Comparison of ENCODE assay signal across 1 cellular context in the genomic region with DNA sequence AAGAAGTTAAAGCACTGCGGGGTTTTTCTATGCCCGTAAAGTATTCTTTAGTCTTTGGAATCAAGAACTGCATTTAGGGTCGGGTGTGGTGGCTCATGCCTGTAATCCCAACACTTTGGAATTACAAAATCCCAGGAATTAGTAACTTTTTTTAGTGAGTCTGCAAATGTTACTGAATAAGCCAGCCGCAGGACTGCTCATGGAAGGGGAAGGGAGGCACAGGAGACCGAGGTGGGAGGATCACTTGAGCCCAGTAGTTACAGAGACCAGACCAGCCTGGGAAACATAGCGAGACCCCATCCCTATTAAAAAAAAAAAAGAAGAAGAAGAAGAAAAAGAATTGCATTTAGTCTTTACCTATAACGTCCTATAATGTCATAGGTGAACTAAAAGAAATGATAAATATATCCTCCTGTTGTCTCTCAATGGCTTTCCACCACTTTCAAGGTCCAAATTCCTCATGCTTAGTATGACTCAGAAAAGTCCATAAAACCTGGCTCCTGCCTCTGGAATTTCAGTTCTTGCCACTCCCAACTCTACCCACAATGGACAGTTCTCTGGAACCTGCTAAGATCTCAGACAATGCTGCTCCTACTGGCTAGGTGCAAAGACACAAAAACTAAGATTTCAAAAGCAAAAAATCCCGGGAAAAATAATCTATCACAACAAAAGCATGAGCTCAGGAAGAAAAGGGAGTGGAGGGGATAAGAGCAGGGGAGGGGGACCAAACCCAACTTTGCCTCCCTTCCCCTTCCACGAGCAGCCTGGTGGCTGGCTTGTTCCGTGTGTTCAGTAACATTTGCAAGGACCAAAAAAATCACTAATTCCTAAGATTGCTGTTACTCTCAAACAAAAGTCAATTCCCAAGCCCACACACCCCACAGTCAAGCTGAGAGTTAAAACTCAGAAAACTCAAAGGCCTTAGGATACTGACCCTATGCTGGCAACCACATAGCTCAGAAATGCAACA.
TF ChIP-seq lines count a peak whose summit lies in the region.

No MANE protein-coding gene starts in this region.

TF ChIP-seq in HepG2, 621 proteins besides CTCF, POLR2A, EP300 and RAD21 (continued from another document and continues in another):
- TF ChIP-seq, protein P1, sequence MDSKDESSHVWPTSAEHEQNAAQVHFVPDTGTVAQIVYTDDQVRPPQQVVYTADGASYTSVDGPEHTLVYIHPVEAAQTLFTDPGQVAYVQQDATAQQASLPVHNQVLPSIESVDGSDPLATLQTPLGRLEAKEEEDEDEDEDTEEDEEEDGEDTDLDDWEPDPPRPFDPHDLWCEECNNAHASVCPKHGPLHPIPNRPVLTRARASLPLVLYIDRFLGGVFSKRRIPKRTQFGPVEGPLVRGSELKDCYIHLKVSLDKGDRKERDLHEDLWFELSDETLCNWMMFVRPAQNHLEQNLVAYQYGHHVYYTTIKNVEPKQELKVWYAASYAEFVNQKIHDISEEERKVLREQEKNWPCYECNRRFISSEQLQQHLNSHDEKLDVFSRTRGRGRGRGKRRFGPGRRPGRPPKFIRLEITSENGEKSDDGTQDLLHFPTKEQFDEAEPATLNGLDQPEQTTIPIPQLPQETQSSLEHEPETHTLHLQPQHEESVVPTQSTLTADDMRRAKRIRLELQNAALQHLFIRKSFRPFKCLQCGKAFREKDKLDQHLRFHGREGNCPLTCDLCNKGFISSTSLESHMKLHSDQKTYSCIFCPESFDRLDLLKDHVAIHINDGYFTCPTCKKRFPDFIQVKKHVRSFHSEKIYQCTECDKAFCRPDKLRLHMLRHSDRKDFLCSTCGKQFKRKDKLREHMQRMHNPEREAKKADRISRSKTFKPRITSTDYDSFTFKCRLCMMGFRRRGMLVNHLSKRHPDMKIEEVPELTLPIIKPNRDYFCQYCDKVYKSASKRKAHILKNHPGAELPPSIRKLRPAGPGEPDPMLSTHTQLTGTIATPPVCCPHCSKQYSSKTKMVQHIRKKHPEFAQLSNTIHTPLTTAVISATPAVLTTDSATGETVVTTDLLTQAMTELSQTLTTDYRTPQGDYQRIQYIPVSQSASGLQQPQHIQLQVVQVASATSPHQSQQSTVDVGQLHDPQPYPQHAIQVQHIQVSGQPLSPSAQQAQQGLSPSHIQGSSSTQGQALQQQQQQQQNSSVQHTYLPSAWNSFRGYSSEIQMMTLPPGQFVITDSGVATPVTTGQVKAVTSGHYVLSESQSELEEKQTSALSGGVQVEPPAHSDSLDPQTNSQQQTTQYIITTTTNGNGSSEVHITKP (CRISPR knock-in tag; IDR thresholded peaks at IDR 0.05; ENCODE audit: low read depth), result peak; percentile 88
- TF ChIP-seq ZMYM3 (CRISPR knock-in tag; IDR thresholded peaks at IDR 0.05), result peak; percentile 58; the same call in 1 of the 2 replicates
- no peak for TF ChIP-seq ZNF737 (CRISPR knock-in tag; IDR thresholded peaks at IDR 0.05; ENCODE audit: borderline replicate concordance)
- TF ChIP-seq MTF2 (CRISPR knock-in tag; IDR thresholded peaks at IDR 0.05; ENCODE audit: borderline replicate concordance), result no peak
- no peak for TF ChIP-seq ZNF234 (CRISPR knock-in tag; conservative IDR thresholded peaks at IDR 0.05)
- TF ChIP-seq RNF2 (conservative IDR thresholded peaks at IDR 0.05; ENCODE audit: low read depth), result no peak
- TF ChIP-seq GFI1 (CRISPR knock-in tag; IDR thresholded peaks at IDR 0.05; ENCODE audit: borderline replicate concordance), result 0 out of 2 replicates have a peak, but pooled peaks have one; percentile 30
- TF ChIP-seq, protein P2, sequence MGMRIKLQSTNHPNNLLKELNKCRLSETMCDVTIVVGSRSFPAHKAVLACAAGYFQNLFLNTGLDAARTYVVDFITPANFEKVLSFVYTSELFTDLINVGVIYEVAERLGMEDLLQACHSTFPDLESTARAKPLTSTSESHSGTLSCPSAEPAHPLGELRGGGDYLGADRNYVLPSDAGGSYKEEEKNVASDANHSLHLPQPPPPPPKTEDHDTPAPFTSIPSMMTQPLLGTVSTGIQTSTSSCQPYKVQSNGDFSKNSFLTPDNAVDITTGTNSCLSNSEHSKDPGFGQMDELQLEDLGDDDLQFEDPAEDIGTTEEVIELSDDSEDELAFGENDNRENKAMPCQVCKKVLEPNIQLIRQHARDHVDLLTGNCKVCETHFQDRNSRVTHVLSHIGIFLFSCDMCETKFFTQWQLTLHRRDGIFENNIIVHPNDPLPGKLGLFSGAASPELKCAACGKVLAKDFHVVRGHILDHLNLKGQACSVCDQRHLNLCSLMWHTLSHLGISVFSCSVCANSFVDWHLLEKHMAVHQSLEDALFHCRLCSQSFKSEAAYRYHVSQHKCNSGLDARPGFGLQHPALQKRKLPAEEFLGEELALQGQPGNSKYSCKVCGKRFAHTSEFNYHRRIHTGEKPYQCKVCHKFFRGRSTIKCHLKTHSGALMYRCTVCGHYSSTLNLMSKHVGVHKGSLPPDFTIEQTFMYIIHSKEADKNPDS (CRISPR knock-in tag; IDR thresholded peaks at IDR 0.05), result no peak
- no peak for TF ChIP-seq ZNF383 (CRISPR knock-in tag; IDR thresholded peaks at IDR 0.05; ENCODE audit: borderline replicate concordance)
- no peak for TF ChIP-seq DR1 (CRISPR knock-in tag; IDR thresholded peaks at IDR 0.05)
- no peak for TF ChIP-seq ZNF746 (CRISPR knock-in tag; IDR thresholded peaks at IDR 0.05)
- peak; percentile 83 for TF ChIP-seq POGZ (CRISPR knock-in tag; IDR thresholded peaks at IDR 0.05)
- no peak for TF ChIP-seq ZNF382 (CRISPR knock-in tag; IDR thresholded peaks at IDR 0.05; ENCODE audit: borderline replicate concordance)
- no peak for TF ChIP-seq CBX2 (IDR thresholded peaks at IDR 0.05; ENCODE audit: low read depth, low read length)
- no peak for TF ChIP-seq CBX2 (CRISPR knock-in tag; IDR thresholded peaks at IDR 0.05; ENCODE audit: low read depth)
- TF ChIP-seq, protein P3, sequence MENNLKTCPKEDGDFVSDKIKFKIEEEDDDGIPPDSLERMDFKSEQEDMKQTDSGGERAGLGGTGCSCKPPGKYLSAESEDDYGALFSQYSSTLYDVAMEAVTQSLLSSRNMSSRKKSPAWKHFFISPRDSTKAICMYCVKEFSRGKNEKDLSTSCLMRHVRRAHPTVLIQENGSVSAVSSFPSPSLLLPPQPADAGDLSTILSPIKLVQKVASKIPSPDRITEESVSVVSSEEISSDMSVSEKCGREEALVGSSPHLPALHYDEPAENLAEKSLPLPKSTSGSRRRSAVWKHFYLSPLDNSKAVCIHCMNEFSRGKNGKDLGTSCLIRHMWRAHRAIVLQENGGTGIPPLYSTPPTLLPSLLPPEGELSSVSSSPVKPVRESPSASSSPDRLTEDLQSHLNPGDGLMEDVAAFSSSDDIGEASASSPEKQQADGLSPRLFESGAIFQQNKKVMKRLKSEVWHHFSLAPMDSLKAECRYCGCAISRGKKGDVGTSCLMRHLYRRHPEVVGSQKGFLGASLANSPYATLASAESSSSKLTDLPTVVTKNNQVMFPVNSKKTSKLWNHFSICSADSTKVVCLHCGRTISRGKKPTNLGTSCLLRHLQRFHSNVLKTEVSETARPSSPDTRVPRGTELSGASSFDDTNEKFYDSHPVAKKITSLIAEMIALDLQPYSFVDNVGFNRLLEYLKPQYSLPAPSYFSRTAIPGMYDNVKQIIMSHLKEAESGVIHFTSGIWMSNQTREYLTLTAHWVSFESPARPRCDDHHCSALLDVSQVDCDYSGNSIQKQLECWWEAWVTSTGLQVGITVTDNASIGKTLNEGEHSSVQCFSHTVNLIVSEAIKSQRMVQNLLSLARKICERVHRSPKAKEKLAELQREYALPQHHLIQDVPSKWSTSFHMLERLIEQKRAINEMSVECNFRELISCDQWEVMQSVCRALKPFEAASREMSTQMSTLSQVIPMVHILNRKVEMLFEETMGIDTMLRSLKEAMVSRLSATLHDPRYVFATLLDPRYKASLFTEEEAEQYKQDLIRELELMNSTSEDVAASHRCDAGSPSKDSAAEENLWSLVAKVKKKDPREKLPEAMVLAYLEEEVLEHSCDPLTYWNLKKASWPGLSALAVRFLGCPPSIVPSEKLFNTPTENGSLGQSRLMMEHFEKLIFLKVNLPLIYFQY (CRISPR knock-in tag; IDR thresholded peaks at IDR 0.05; ENCODE audit: borderline replicate concordance), result no peak
- no peak for TF ChIP-seq ZNF556 (CRISPR knock-in tag; IDR thresholded peaks at IDR 0.05; ENCODE audit: borderline replicate concordance)
- TF ChIP-seq YY1 (IDR thresholded peaks at IDR 0.05; ENCODE audit: insufficient read depth, insufficient replicate concordance, low read depth, low read length), result no peak
- TF ChIP-seq ZNF878 (CRISPR knock-in tag; IDR thresholded peaks at IDR 0.05), result no peak; the same call in 1 of the 2 replicates
- no peak for TF ChIP-seq FOXC1 (CRISPR knock-in tag; IDR thresholded peaks at IDR 0.05; ENCODE audit: borderline replicate concordance)
- TF ChIP-seq, protein P4, sequence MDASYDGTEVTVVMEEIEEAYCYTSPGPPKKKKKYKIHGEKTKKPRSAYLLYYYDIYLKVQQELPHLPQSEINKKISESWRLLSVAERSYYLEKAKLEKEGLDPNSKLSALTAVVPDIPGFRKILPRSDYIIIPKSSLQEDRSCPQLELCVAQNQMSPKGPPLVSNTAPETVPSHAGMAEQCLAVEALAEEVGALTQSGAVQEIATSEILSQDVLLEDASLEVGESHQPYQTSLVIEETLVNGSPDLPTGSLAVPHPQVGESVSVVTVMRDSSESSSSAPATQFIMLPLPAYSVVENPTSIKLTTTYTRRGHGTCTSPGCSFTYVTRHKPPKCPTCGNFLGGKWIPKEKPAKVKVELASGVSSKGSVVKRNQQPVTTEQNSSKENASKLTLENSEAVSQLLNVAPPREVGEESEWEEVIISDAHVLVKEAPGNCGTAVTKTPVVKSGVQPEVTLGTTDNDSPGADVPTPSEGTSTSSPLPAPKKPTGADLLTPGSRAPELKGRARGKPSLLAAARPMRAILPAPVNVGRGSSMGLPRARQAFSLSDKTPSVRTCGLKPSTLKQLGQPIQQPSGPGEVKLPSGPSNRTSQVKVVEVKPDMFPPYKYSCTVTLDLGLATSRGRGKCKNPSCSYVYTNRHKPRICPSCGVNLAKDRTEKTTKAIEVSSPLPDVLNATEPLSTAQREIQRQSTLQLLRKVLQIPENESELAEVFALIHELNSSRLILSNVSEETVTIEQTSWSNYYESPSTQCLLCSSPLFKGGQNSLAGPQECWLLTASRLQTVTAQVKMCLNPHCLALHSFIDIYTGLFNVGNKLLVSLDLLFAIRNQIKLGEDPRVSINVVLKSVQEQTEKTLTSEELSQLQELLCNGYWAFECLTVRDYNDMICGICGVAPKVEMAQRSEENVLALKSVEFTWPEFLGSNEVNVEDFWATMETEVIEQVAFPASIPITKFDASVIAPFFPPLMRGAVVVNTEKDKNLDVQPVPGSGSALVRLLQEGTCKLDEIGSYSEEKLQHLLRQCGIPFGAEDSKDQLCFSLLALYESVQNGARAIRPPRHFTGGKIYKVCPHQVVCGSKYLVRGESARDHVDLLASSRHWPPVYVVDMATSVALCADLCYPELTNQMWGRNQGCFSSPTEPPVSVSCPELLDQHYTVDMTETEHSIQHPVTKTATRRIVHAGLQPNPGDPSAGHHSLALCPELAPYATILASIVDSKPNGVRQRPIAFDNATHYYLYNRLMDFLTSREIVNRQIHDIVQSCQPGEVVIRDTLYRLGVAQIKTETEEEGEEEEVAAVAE (CRISPR knock-in tag; IDR thresholded peaks at IDR 0.05; ENCODE audit: borderline replicate concordance), result no peak
- TF ChIP-seq ZNF136 (CRISPR knock-in tag; IDR thresholded peaks at IDR 0.05; ENCODE audit: low read depth), result no peak
- TF ChIP-seq ZNF607 (CRISPR knock-in tag; IDR thresholded peaks at IDR 0.05; ENCODE audit: borderline replicate concordance), result no peak
- no peak for TF ChIP-seq ZKSCAN5 (CRISPR knock-in tag; IDR thresholded peaks at IDR 0.05)
- TF ChIP-seq, protein P5, sequence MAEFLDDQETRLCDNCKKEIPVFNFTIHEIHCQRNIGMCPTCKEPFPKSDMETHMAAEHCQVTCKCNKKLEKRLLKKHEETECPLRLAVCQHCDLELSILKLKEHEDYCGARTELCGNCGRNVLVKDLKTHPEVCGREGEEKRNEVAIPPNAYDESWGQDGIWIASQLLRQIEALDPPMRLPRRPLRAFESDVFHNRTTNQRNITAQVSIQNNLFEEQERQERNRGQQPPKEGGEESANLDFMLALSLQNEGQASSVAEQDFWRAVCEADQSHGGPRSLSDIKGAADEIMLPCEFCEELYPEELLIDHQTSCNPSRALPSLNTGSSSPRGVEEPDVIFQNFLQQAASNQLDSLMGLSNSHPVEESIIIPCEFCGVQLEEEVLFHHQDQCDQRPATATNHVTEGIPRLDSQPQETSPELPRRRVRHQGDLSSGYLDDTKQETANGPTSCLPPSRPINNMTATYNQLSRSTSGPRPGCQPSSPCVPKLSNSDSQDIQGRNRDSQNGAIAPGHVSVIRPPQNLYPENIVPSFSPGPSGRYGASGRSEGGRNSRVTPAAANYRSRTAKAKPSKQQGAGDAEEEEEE (CRISPR knock-in tag; IDR thresholded peaks at IDR 0.05; ENCODE audit: borderline replicate concordance), result no peak
- TF ChIP-seq NFIB (CRISPR knock-in tag; IDR thresholded peaks at IDR 0.05; ENCODE audit: borderline replicate concordance), result no peak
- TF ChIP-seq ZNF850 (CRISPR knock-in tag; conservative IDR thresholded peaks at IDR 0.05), result peak; percentile 67; the same call in 1 of the 2 replicates
- peak; percentile 24; the same call in 1 of the 2 replicates for TF ChIP-seq GATA4 (IDR thresholded peaks at IDR 0.05; ENCODE audit: borderline replicate concordance, low read depth)
- TF ChIP-seq CREM (IDR thresholded peaks at IDR 0.05), result peak; percentile 64; the same call in 1 of the 2 replicates
- no peak for TF ChIP-seq CREM (CRISPR knock-in tag; IDR thresholded peaks at IDR 0.05)
- TF ChIP-seq, protein P6, sequence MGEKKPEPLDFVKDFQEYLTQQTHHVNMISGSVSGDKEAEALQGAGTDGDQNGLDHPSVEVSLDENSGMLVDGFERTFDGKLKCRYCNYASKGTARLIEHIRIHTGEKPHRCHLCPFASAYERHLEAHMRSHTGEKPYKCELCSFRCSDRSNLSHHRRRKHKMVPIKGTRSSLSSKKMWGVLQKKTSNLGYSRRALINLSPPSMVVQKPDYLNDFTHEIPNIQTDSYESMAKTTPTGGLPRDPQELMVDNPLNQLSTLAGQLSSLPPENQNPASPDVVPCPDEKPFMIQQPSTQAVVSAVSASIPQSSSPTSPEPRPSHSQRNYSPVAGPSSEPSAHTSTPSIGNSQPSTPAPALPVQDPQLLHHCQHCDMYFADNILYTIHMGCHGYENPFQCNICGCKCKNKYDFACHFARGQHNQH (CRISPR knock-in tag; IDR thresholded peaks at IDR 0.05), result peak; percentile 52; the same call in 1 of the 2 replicates
- peak; percentile 72; the same call in 1 of the 2 replicates for TF ChIP-seq KLF12 (CRISPR knock-in tag; IDR thresholded peaks at IDR 0.05; ENCODE audit: borderline replicate concordance)
- TF ChIP-seq TRIM24 (CRISPR knock-in tag; IDR thresholded peaks at IDR 0.05), result no peak
- peak; percentile 17 for TF ChIP-seq NFIC (IDR thresholded peaks at IDR 0.05; ENCODE audit: low read length)
- peak; percentile 97 for TF ChIP-seq FOSL2 (CRISPR knock-in tag; IDR thresholded peaks at IDR 0.05)
- TF ChIP-seq ZNF10 (CRISPR knock-in tag; IDR thresholded peaks at IDR 0.05; ENCODE audit: borderline replicate concordance, low read depth), result no peak
- no peak for TF ChIP-seq ZNF230 (CRISPR knock-in tag; IDR thresholded peaks at IDR 0.05)
